ENCODE assay signal across 16 cellular contexts in the genomic region with DNA sequence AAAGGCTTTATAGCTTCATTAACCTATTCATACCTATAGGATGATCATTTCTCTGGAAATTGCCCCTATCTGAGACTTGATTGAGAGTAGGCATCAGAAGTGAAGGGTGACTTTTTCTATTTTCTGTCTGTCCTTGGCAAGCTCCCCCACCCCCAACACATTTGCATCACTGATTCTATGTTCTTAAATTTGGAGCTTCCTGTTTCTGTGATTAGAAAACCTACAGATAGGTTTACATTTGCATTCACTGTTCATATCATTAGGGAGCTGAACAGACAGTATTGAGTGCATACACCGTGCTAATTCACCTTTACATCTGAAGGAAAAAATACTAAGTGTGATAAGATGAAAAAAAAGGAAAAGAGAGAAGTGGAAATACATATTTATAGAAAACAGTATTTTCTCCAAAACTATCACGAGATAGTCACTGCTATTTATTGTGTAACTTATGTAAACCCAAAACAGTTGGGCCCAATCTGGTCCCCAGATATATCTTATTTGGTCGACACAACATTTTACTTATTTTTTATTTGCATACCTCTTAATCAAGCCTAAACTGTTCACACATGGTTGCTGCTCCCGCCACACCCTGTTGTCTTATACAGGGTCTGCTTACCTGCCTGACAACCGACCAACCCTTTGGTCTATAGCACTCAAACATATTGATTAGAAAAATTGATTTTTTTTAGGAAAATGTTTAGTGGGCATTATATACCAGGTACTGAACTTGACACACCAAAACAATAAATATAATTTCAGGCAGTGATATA.
DNase-seq lines count a peak whose midpoint lies in the region; ATAC-seq and TF ChIP-seq lines count a peak whose summit lies in the region.
"Had no signal": no experiment of that assay in that cellular context is flagged by ENCODE, and none has a peak within 500 bp of the region (broad histone marks: within the 10 kb centered on the region; RNA-seq: fewer than 3 reads in every experiment).

No MANE protein-coding gene starts in this region.

- H2AFZ ChIP-seq in OCI-LY3 (ENCODE audit: low read depth, low read length) = no peak overlapping the region

- WGBS in endodermal cell (ENCODE audit: insufficient coverage in 1 of 2, insufficient read length in 1 of 2), 2 experiments = 84 to 100% methylated on average over 1 to 5 of the region's 5 CpGs

- H3K27ac Mint-ChIP-seq in activated T-helper 2 cell treated with anti-CD3 and anti-CD28 coated beads, Interferon-gamma antibody, Interleukin-2, Interleukin-4, amounts not matched to agents 10 μg/mL and 5 μg/mL and 100 μg/mL, durations not matched to agents 14 hours and 24 hours and 36 hours = no peak overlapping the region
- no peak overlapping the region for H3K27ac Mint-ChIP-seq in endodermal cell
- no peak overlapping the region for H3K27ac Mint-ChIP-seq in MCF 10A (ENCODE audit: low read depth, unreplicated experiment)
- H3K27ac Mint-ChIP-seq: activated CD4-positive, alpha-beta memory T cell treated with anti-CD3 and anti-CD28 coated beads for 36 hours; T-helper 2 cell treated with Interferon-gamma antibody and Interleukin-4, amounts not matched to agents 5 μg/mL and 100 μg/mL, for 36 hours had no signal

- H3K4me2 ChIP-seq in BLaER1 = peak overlapping the region; percentile 12; the same call in 1 of the 2 replicates
- H3K4me2 ChIP-seq in OCI-LY3 (ENCODE audit: low read length) = peak overlapping the region; percentile 39
- H3K4me2 ChIP-seq: A549 had no signal

- TF ChIP-seq CTCF in OCI-LY3 (IDR thresholded peaks at IDR 0.05; ENCODE audit: low read depth, low read length) (no peak), endodermal cell (conservative IDR thresholded peaks at IDR 0.05) (no peak), MCF 10A (IDR thresholded peaks at IDR 0.05; ENCODE audit: unreplicated experiment) (no peak)

- H3K4me1 ChIP-seq in BLaER1 (peaks cover 12% of the 10 kb centered on the region), OCI-LY3 (ENCODE audit: low read length) (peaks cover 22% of the 10 kb centered on the region), endodermal cell (ENCODE audit: control insufficient read depth, insufficient read depth, low read length) (no peaks in the 10 kb centered on the region)
- H3K4me1 ChIP-seq: A549, upper lobe of right lung had no signal

- H3K4me3 Mint-ChIP-seq in activated T-helper 2 cell treated with anti-CD3 and anti-CD28 coated beads, Interferon-gamma antibody, Interleukin-2, Interleukin-4, amounts not matched to agents 10 μg/mL and 5 μg/mL and 100 μg/mL, durations not matched to agents 14 hours and 24 hours and 36 hours (ENCODE audit: low read depth) = no peak overlapping the region
- H3K4me3 Mint-ChIP-seq in endodermal cell (no peak overlapping the region), MCF 10A (ENCODE audit: unreplicated experiment) (no peak overlapping the region)
- H3K4me3 Mint-ChIP-seq: activated CD4-positive, alpha-beta memory T cell treated with anti-CD3 and anti-CD28 coated beads for 36 hours; T-helper 2 cell treated with Interferon-gamma antibody and Interleukin-4, amounts not matched to agents 5 μg/mL and 100 μg/mL, for 36 hours had no signal

- no peaks in the 10 kb centered on the region for H3K9me3 Mint-ChIP-seq in activated T-helper 2 cell treated with anti-CD3 and anti-CD28 coated beads, Interferon-gamma antibody, Interleukin-2, Interleukin-4, amounts not matched to agents 10 μg/mL and 5 μg/mL and 100 μg/mL, durations not matched to agents 14 hours and 24 hours and 36 hours
- H3K9me3 Mint-ChIP-seq in endodermal cell (no peaks in the 10 kb centered on the region), MCF 10A (ENCODE audit: unreplicated experiment) (no peaks in the 10 kb centered on the region)
- H3K9me3 Mint-ChIP-seq: activated CD4-positive, alpha-beta memory T cell treated with anti-CD3 and anti-CD28 coated beads for 36 hours; T-helper 2 cell treated with Interferon-gamma antibody and Interleukin-4, amounts not matched to agents 5 μg/mL and 100 μg/mL, for 36 hours had no signal

- no peak for DNase-seq in activated T-helper 2 cell treated with anti-CD3 and anti-CD28 coated beads, Interferon-gamma antibody, Interleukin-2, Interleukin-4, amounts not matched to agents 10 μg/mL and 5 μg/mL and 100 μg/mL, durations not matched to agents 14 hours and 24 hours and 36 hours (ENCODE audit: low spot score)
- DNase-seq in endodermal cell (no peak), MCF 10A (ENCODE audit: unreplicated experiment) (no peak), amniotic stem cell (lab: John Stamatoyannopoulos, UW) (no peak)
- DNase-seq: activated CD4-positive, alpha-beta memory T cell treated with anti-CD3 and anti-CD28 coated beads for 36 hours; mesendoderm; NCI-H2029 treated with DMSO at 0.1 percent for 48 hours; right cardiac atrium; stimulated activated CD4-positive, alpha-beta T cell treated with anti-CD3 and anti-CD28 coated beads, Interleukin-4, amount 100 ng/mL, for 4 hours; upper lobe of right lung had no signal

- no peaks in the 10 kb centered on the region for H3K4me1 Mint-ChIP-seq in activated T-helper 2 cell treated with anti-CD3 and anti-CD28 coated beads, Interferon-gamma antibody, Interleukin-2, Interleukin-4, amounts not matched to agents 10 μg/mL and 5 μg/mL and 100 μg/mL, durations not matched to agents 14 hours and 24 hours and 36 hours (ENCODE audit: low read depth)
- H3K4me1 Mint-ChIP-seq in endodermal cell = peaks cover 23% of the 10 kb centered on the region
- no peaks in the 10 kb centered on the region for H3K4me1 Mint-ChIP-seq in MCF 10A (ENCODE audit: insufficient read depth, unreplicated experiment)

- intact Hi-C loops in activated T-helper 2 cell treated with anti-CD3 and anti-CD28 coated beads, Interferon-gamma antibody, Interleukin-2, Interleukin-4, amounts not matched to agents 10 μg/mL and 5 μg/mL and 100 μg/mL, durations not matched to agents 14 hours and 24 hours and 36 hours (cut with micrococcal nuclease) = no loop called here
- intact Hi-C loops in MCF 10A (cut with micrococcal nuclease) = no loop called here

- H3K9me3 ChIP-seq in BLaER1 = no peaks in the 10 kb centered on the region
- no peaks in the 10 kb centered on the region for H3K9me3 ChIP-seq in OCI-LY3 (ENCODE audit: insufficient read depth, low read length)
- H3K9me3 ChIP-seq in endodermal cell (ENCODE audit: control insufficient read depth, low read length) = no peaks in the 10 kb centered on the region
- H3K9me3 ChIP-seq: A549, upper lobe of right lung had no signal

- H3K27ac ChIP-seq in BLaER1 (no peak overlapping the region), OCI-LY3 (ENCODE audit: low read length) (no peak overlapping the region), endodermal cell (ENCODE audit: low read depth, low read length) (no peak overlapping the region)
- H3K27ac ChIP-seq: A549, upper lobe of right lung had no signal

- CTCF ChIA-PET in MCF 10A (lab: Yijun Ruan, JAX) = interaction anchor here (0.5 to 1.0 kb wide), 4 partner anchors 21 to 821 kb away, joined by 3 to 4 read pairs (median 4); no protein-coding TSS in a partner anchor

- H3K27me3 Mint-ChIP-seq in activated T-helper 2 cell treated with anti-CD3 and anti-CD28 coated beads, Interferon-gamma antibody, Interleukin-2, Interleukin-4, amounts not matched to agents 10 μg/mL and 5 μg/mL and 100 μg/mL, durations not matched to agents 14 hours and 24 hours and 36 hours (ENCODE audit: low read depth) = no peaks in the 10 kb centered on the region
- H3K27me3 Mint-ChIP-seq in endodermal cell (ENCODE audit: insufficient read depth) (no peaks in the 10 kb centered on the region), MCF 10A (ENCODE audit: insufficient read depth, unreplicated experiment) (no peaks in the 10 kb centered on the region)
- H3K27me3 Mint-ChIP-seq: activated CD4-positive, alpha-beta memory T cell treated with anti-CD3 and anti-CD28 coated beads for 36 hours had no signal

- no TSS peak for BruUV-seq in MCF 10A (replicated peaks; lab: Mats Ljungman, UMichigan)

- no peaks in the 10 kb centered on the region for H3K79me2 ChIP-seq in OCI-LY3 (ENCODE audit: low read length)

- H3K36me3 ChIP-seq in BLaER1 (no peaks in the 10 kb centered on the region), OCI-LY3 (replicated peaks; ENCODE audit: low read depth, low read length) (no peaks in the 10 kb centered on the region), endodermal cell (ENCODE audit: control insufficient read depth, insufficient read depth, low read length) (no peaks in the 10 kb centered on the region)
- H3K36me3 ChIP-seq: upper lobe of right lung had no signal

- H4K20me1 ChIP-seq in BLaER1 = no peaks in the 10 kb centered on the region
- H4K20me1 ChIP-seq in OCI-LY3 (ENCODE audit: insufficient read depth, low read length) = no peaks in the 10 kb centered on the region

- H3K4me3 ChIP-seq in BLaER1 (no peak overlapping the region), OCI-LY3 (ENCODE audit: low read length) (no peak overlapping the region), endodermal cell (ENCODE audit: low read length) (no peak overlapping the region)
- H3K4me3 ChIP-seq: A549, upper lobe of right lung had no signal

- ATAC-seq in GM21360 (IDR thresholded peaks at IDR 0.05; ENCODE audit: unreplicated experiment) (peak; percentile 45), HG03095 (IDR thresholded peaks at IDR 0.05; ENCODE audit: unreplicated experiment) (peak; percentile 45)
- ATAC-seq: A549, right cardiac atrium, upper lobe of right lung had no signal

- H3K36me3 Mint-ChIP-seq in activated T-helper 2 cell treated with anti-CD3 and anti-CD28 coated beads, Interferon-gamma antibody, Interleukin-2, Interleukin-4, amounts not matched to agents 10 μg/mL and 5 μg/mL and 100 μg/mL, durations not matched to agents 14 hours and 24 hours and 36 hours (ENCODE audit: low read depth) = no peaks in the 10 kb centered on the region
- no peaks in the 10 kb centered on the region for H3K36me3 Mint-ChIP-seq in endodermal cell (ENCODE audit: low read depth)
- peaks cover 3% of the 10 kb centered on the region for H3K36me3 Mint-ChIP-seq in MCF 10A (ENCODE audit: insufficient read depth, unreplicated experiment)
- H3K36me3 Mint-ChIP-seq: activated CD4-positive, alpha-beta memory T cell treated with anti-CD3 and anti-CD28 coated beads for 36 hours had no signal

- no peak overlapping the region for H3K9ac ChIP-seq in BLaER1
- no peak overlapping the region for H3K9ac ChIP-seq in OCI-LY3 (ENCODE audit: low read length)
- H3K9ac ChIP-seq in endodermal cell (ENCODE audit: extremely low read depth, low read length, poor library complexity, severe bottlenecking) = no peak overlapping the region

- POLR2A ChIA-PET in MCF 10A (lab: Yijun Ruan, JAX) = no interaction called here

- H3K27me3 ChIP-seq in BLaER1 (no peaks in the 10 kb centered on the region), OCI-LY3 (ENCODE audit: low read depth, low read length) (no peaks in the 10 kb centered on the region), endodermal cell (ENCODE audit: control insufficient read depth, insufficient read depth, low read length, poor library complexity, severe bottlenecking) (no peaks in the 10 kb centered on the region)
- H3K27me3 ChIP-seq: upper lobe of right lung had no signal
